Comparison of ENCODE assay signal across 25 cellular contexts in the genomic region with DNA sequence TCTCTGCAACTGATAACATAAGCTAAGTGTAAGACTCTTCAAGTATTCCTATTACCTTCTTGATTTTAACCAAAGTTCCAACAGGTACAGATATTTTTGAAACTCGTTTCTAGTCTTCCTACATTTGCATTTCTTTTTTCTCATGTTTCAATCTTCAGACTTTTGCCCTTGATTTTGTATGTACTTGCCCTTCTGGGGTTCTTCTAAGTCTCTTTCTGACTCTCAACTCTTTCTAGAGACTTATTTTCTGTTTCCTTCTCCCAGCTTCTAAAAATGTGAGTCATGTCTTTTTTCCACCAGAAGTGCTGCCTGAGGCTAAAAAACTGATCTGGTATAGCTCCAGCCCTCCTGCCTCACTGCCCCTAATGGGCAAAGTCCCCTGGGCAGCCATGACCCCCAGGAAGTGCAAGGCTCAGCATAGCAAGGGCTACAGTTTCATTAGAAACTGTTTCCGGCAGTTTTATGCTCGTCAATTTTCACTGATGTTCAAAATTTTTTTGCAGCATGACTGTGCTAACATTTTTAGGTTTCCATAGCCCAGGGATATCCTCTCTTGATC.
DNase-seq lines count a peak whose midpoint lies in the region; ATAC-seq, FAIRE-seq and TF ChIP-seq lines count a peak whose summit lies in the region.
"Had no signal": no experiment of that assay in that cellular context is flagged by ENCODE, and none has a peak within 500 bp of the region (broad histone marks: within the 10 kb centered on the region; RNA-seq: fewer than 3 reads in every experiment).

No MANE protein-coding gene starts in this region.

- CTCF ChIA-PET in GM10248 (lab: Yijun Ruan, JAX), result no interaction called here

- no peaks in the 10 kb centered on the region for H3K27me3 ChIP-seq in HAP-1 (ENCODE audit: low read depth)
- H3K27me3 ChIP-seq: BLaER1 had no signal

- H3K9me3 ChIP-seq in HAP-1, result no peaks in the 10 kb centered on the region
- H3K9me3 ChIP-seq: BLaER1 had no signal

- no peak overlapping the region for H3K4me3 ChIP-seq in HAP-1
- H3K4me3 ChIP-seq: BLaER1, GM23338 had no signal

- peaks cover 5% of the 10 kb centered on the region for H3K4me1 ChIP-seq in HAP-1
- H3K4me1 ChIP-seq: BLaER1 had no signal

- POLR2A ChIA-PET in GM10248 (lab: Yijun Ruan, JAX), result no interaction called here

- in situ Hi-C loops in HAP-1 (cut with MboI; ENCODE audit: low sequenced_read_pairs), result no loop called here

- no peaks in the 10 kb centered on the region for H3K36me3 ChIP-seq in HAP-1 (replicated peaks)
- H3K36me3 ChIP-seq: BLaER1 had no signal

- TF ChIP-seq CTCF in GM10248 (IDR thresholded peaks at IDR 0.05; ENCODE audit: control extremely low read depth, extremely low read depth, low read depth, missing control alignments), result no peak

- no peak for FAIRE-seq in GM12891 (lab: Jason Lieb, UNC)
- FAIRE-seq: A204.1, D721Med, GM18507 had no signal

- peak; percentile 46 for ATAC-seq in GM19438 (IDR thresholded peaks at IDR 0.05; ENCODE audit: low read depth, unreplicated experiment)
- ATAC-seq: GM23338, T-cell had no signal

- TF ChIP-seq POLR2A in GM12891 (IDR thresholded peaks at IDR 0.05; ENCODE audit: low read depth, low read length), result no peak

- DNase-seq in ELR (ENCODE audit: low read depth), result peak; percentile 42
- peak; percentile 1 for DNase-seq in RPMI7951 (ENCODE audit: low read depth)
- DNase-seq in kidney tubule cell (ENCODE audit: low spot score), result peak; percentile 4
- no peak for DNase-seq in NCI-H2196 treated with DMSO at 0.1 percent for 48 hours (lab: John Stamatoyannopoulos, UW; ENCODE audit: unreplicated experiment)
- DNase-seq in GM10248 (ENCODE audit: extremely low spot score), result no peak
- no peak for DNase-seq in HAP-1 (ENCODE audit: low spot score in 2 of 2)
- no peak for DNase-seq in GM12891 (ENCODE audit: insufficient read length, low spot score)
- DNase-seq: CD4-positive, CD25-positive, alpha-beta regulatory T cell; GF-D8; HCEC 1CT; NCI-H1105 treated with DMSO at 0.1 percent for 48 hours; NCI-H146; NCI-H1930; NCI-H2107; NCI-H446 treated with DMSO at 0.1 percent for 48 hours; NCI-H526; NCI-H82; SHP77; T-cell had no signal

TF ChIP-seq in GM12891, 5 proteins besides CTCF, POLR2A, EP300 and RAD21:
- TF ChIP-seq POLR2AphosphoS5 (IDR thresholded peaks at IDR 0.05; ENCODE audit: low read depth, low read length), result no peak
- no peak for TF ChIP-seq PAX5 (IDR thresholded peaks at IDR 0.05; ENCODE audit: insufficient read depth, low read length, severe bottlenecking)
- no peak for TF ChIP-seq SPI1 (IDR thresholded peaks at IDR 0.05; ENCODE audit: low read depth, low read length)
- no peak for TF ChIP-seq TAF1 (IDR thresholded peaks at IDR 0.05; ENCODE audit: low read depth, low read length)
- no peak for TF ChIP-seq POU2F2 (IDR thresholded peaks at IDR 0.05; ENCODE audit: low read depth, low read length)

Comparison
In these comparisons a context has a peak if more than half of its experiments do, and no peak if none do; other contexts are left out.
1. DNase-seq: peak in ELR (single experiment), RPMI7951 (single experiment) and kidney tubule cell (single experiment); none in NCI-H2196 treated with DMSO at 0.1 percent for 48 hours (single experiment), GM10248 (single experiment), HAP-1 (0 of 2) and GM12891 (single experiment).